21 cellular contexts compared by ENCODE assay signal in genomic region chr11:115333106-115333505, GRCh38.
DNase-seq lines count a peak whose midpoint lies in the region; ATAC-seq lines count a peak whose summit lies in the region.
"Had no signal": no experiment of that assay in that cellular context is flagged by ENCODE, and none has a peak within 500 bp of the region (broad histone marks: within the 10 kb centered on the region; RNA-seq: fewer than 3 reads in every experiment).

No MANE protein-coding gene starts in this region.

- peak; percentile 43 for ATAC-seq in stimulated activated effector memory CD8-positive, alpha-beta T cell treated with anti-CD3 and anti-CD28 coated beads, Interleukin-12 subunit alpha, Interleukin-12 subunit beta, amount 100 ng/mL, for 72 hours
- ATAC-seq in left ventricle myocardium superior = no peak
- no peak for ATAC-seq in GM21360 (IDR thresholded peaks at IDR 0.05; ENCODE audit: unreplicated experiment)
- ATAC-seq: heart left ventricle, left lobe of liver, sciatic nerve had no signal

- DNase-seq in ELR (ENCODE audit: low read depth) (peak; percentile 22), NCI-H2029 treated with DMSO at 0.1 percent for 48 hours (lab: John Stamatoyannopoulos, UW) (peak; percentile 42), astrocyte of the hippocampus (ENCODE audit: low read depth, low spot score) (peak; percentile 52), left ventricle myocardium superior (no peak), HuH-7 (ENCODE audit: low spot score) (no peak)
- no peak for DNase-seq in stimulated activated effector memory CD8-positive, alpha-beta T cell treated with anti-CD3 and anti-CD28 coated beads, Interleukin-12 subunit alpha, Interleukin-12 subunit beta, amount 100 ng/mL, for 72 hours (ENCODE audit: low spot score in 2 of 2)
- DNase-seq: activated CD4-positive, alpha-beta T cell treated with anti-CD3 and anti-CD28 coated beads for 1 hour; activated naive CD8-positive, alpha-beta T cell treated with anti-CD3 and anti-CD28 coated beads for 36 hours; CD8-positive, alpha-beta memory T cell; H7; heart left ventricle; Karpas-422; NCI-H2171 treated with DMSO at 0.1 percent for 48 hours; PC-9; stimulated activated CD4-positive, alpha-beta T cell treated with anti-CD3 and anti-CD28 coated beads, Interleukin-4, amount 100 ng/mL, for 24 hours; uterus had no signal

- no peaks in the 10 kb centered on the region for H3K9me3 Mint-ChIP-seq in stimulated activated effector memory CD8-positive, alpha-beta T cell treated with anti-CD3 and anti-CD28 coated beads, Interleukin-12 subunit alpha, Interleukin-12 subunit beta, amount 100 ng/mL, for 72 hours
- H3K9me3 Mint-ChIP-seq: activated naive CD8-positive, alpha-beta T cell treated with anti-CD3 and anti-CD28 coated beads for 36 hours; CD8-positive, alpha-beta memory T cell; neural crest cell; T-helper 1 cell treated with Interleukin-12 subunit alpha and Interleukin-12 subunit beta and Interleukin-4 antibody, amounts not matched to agents 30 μg/mL and 1 μg/mL, for 36 hours had no signal

- H3K4me3 Mint-ChIP-seq in stimulated activated effector memory CD8-positive, alpha-beta T cell treated with anti-CD3 and anti-CD28 coated beads, Interleukin-12 subunit alpha, Interleukin-12 subunit beta, amount 100 ng/mL, for 72 hours = no peak overlapping the region
- H3K4me3 Mint-ChIP-seq: activated naive CD8-positive, alpha-beta T cell treated with anti-CD3 and anti-CD28 coated beads for 36 hours; CD8-positive, alpha-beta memory T cell; neural crest cell; T-helper 1 cell treated with Interleukin-12 subunit alpha and Interleukin-12 subunit beta and Interleukin-4 antibody, amounts not matched to agents 30 μg/mL and 1 μg/mL, for 36 hours had no signal

- intact Hi-C loops in left ventricle myocardium superior (cut with micrococcal nuclease) = loop anchor here (10.0 kb wide), 1 partner anchor 882 kb away; no protein-coding TSS in a partner anchor

- H3K4me1 Mint-ChIP-seq in stimulated activated effector memory CD8-positive, alpha-beta T cell treated with anti-CD3 and anti-CD28 coated beads, Interleukin-12 subunit alpha, Interleukin-12 subunit beta, amount 100 ng/mL, for 72 hours = no peaks in the 10 kb centered on the region
- H3K4me1 Mint-ChIP-seq: activated naive CD8-positive, alpha-beta T cell treated with anti-CD3 and anti-CD28 coated beads for 36 hours; CD8-positive, alpha-beta memory T cell had no signal

- no peaks in the 10 kb centered on the region for H3K36me3 Mint-ChIP-seq in stimulated activated effector memory CD8-positive, alpha-beta T cell treated with anti-CD3 and anti-CD28 coated beads, Interleukin-12 subunit alpha, Interleukin-12 subunit beta, amount 100 ng/mL, for 72 hours
- H3K36me3 Mint-ChIP-seq: activated naive CD8-positive, alpha-beta T cell treated with anti-CD3 and anti-CD28 coated beads for 36 hours; CD8-positive, alpha-beta memory T cell had no signal

- H3K27ac Mint-ChIP-seq in stimulated activated effector memory CD8-positive, alpha-beta T cell treated with anti-CD3 and anti-CD28 coated beads, Interleukin-12 subunit alpha, Interleukin-12 subunit beta, amount 100 ng/mL, for 72 hours = no peak overlapping the region
- H3K27ac Mint-ChIP-seq: activated naive CD8-positive, alpha-beta T cell treated with anti-CD3 and anti-CD28 coated beads for 36 hours; CD8-positive, alpha-beta memory T cell; T-helper 1 cell treated with Interleukin-12 subunit alpha and Interleukin-12 subunit beta and Interleukin-4 antibody, amounts not matched to agents 30 μg/mL and 1 μg/mL, for 36 hours had no signal

Comparison
In these comparisons a context has a peak if more than half of its experiments do, and no peak if none do; other contexts are left out.
1. DNase-seq: peak in ELR (single experiment), NCI-H2029 treated with DMSO at 0.1 percent for 48 hours (single experiment) and astrocyte of the hippocampus (single experiment); none in stimulated activated effector memory CD8-positive, alpha-beta T cell treated with anti-CD3 and anti-CD28 coated beads, Interleukin-12 subunit alpha, Interleukin-12 subunit beta, amount 100 ng/mL, for 72 hours (0 of 2), left ventricle myocardium superior (single experiment) and HuH-7 (single experiment).